Comparison of ENCODE assay signal across 1 cellular context in the genomic region with DNA sequence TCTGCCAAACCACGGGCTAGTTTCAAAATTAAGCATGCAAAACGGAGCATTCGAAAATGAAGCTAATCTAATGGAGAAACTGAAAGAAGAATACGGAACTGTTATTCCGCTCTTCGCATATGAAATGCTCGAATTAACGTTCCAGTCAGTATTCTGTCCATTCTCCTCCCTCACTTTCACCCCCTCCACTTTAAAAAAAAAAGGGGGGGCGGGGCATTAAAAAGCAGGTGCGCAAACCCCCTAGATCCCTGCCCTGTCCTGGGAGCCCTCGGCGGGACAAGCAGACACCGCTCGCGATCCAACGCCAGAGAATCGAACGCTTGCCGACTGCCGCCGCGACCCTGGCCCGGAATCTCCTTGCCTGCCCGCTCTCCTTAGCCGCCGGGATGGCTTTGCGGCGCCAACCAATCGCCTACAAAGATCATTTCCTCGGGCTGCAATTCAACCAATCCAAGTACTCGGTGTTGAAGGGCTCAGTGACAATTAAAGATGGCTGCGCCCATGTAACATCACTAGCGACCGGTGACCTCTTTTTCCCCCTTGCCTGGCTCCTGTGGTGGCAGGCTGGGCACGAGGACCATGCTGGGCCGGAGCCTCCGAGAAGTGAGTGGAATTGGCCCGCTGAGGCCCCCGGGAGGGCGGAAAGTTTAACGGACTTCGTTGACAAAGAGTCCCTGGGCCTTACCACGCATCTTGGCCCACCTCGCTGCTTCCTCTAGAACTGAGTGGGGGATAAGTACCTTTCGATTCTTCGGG.
A peak's percentile ranks its signal among the peaks of the same experiment; 100 is the strongest.
TF ChIP-seq lines count a peak whose summit lies in the region.

A gene with protein sequence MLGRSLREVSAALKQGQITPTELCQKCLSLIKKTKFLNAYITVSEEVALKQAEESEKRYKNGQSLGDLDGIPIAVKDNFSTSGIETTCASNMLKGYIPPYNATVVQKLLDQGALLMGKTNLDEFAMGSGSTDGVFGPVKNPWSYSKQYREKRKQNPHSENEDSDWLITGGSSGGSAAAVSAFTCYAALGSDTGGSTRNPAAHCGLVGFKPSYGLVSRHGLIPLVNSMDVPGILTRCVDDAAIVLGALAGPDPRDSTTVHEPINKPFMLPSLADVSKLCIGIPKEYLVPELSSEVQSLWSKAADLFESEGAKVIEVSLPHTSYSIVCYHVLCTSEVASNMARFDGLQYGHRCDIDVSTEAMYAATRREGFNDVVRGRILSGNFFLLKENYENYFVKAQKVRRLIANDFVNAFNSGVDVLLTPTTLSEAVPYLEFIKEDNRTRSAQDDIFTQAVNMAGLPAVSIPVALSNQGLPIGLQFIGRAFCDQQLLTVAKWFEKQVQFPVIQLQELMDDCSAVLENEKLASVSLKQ (plus strand): TSS at position 476 of the 756 bp plus-strand sequence. CDS start 104 bp downstream, at position 580.
A gene with protein sequence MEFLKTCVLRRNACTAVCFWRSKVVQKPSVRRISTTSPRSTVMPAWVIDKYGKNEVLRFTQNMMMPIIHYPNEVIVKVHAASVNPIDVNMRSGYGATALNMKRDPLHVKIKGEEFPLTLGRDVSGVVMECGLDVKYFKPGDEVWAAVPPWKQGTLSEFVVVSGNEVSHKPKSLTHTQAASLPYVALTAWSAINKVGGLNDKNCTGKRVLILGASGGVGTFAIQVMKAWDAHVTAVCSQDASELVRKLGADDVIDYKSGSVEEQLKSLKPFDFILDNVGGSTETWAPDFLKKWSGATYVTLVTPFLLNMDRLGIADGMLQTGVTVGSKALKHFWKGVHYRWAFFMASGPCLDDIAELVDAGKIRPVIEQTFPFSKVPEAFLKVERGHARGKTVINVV (minus strand): TSS at position 396 of the 756 bp plus-strand sequence. CDS start 477 bp downstream, outside the sequence.

TF ChIP-seq in HepG2, 621 proteins besides CTCF, POLR2A, EP300 and RAD21 (continued from another document and continues in another):
- TF ChIP-seq, protein P1, sequence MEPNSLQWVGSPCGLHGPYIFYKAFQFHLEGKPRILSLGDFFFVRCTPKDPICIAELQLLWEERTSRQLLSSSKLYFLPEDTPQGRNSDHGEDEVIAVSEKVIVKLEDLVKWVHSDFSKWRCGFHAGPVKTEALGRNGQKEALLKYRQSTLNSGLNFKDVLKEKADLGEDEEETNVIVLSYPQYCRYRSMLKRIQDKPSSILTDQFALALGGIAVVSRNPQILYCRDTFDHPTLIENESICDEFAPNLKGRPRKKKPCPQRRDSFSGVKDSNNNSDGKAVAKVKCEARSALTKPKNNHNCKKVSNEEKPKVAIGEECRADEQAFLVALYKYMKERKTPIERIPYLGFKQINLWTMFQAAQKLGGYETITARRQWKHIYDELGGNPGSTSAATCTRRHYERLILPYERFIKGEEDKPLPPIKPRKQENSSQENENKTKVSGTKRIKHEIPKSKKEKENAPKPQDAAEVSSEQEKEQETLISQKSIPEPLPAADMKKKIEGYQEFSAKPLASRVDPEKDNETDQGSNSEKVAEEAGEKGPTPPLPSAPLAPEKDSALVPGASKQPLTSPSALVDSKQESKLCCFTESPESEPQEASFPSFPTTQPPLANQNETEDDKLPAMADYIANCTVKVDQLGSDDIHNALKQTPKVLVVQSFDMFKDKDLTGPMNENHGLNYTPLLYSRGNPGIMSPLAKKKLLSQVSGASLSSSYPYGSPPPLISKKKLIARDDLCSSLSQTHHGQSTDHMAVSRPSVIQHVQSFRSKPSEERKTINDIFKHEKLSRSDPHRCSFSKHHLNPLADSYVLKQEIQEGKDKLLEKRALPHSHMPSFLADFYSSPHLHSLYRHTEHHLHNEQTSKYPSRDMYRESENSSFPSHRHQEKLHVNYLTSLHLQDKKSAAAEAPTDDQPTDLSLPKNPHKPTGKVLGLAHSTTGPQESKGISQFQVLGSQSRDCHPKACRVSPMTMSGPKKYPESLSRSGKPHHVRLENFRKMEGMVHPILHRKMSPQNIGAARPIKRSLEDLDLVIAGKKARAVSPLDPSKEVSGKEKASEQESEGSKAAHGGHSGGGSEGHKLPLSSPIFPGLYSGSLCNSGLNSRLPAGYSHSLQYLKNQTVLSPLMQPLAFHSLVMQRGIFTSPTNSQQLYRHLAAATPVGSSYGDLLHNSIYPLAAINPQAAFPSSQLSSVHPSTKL (CRISPR knock-in tag; IDR thresholded peaks at IDR 0.05), result peak; percentile 7; the same call in 1 of the 2 replicates
- TF ChIP-seq MTA3 (CRISPR knock-in tag; IDR thresholded peaks at IDR 0.05) (no peak), IKZF4 (CRISPR knock-in tag; IDR thresholded peaks at IDR 0.05; ENCODE audit: borderline replicate concordance, low read depth, not compliant biosample characterization) (no peak), RBAK (CRISPR knock-in tag; IDR thresholded peaks at IDR 0.05) (no peak), AGO1 (IDR thresholded peaks at IDR 0.05; ENCODE audit: low read depth, low read length, poor library complexity, severe bottlenecking) (no peak), ETV5 (CRISPR knock-in tag; IDR thresholded peaks at IDR 0.05; ENCODE audit: borderline replicate concordance) (no peak), ZNF484 (CRISPR knock-in tag; IDR thresholded peaks at IDR 0.05; ENCODE audit: borderline replicate concordance, low read depth) (no peak), NRL (CRISPR knock-in tag; IDR thresholded peaks at IDR 0.05; ENCODE audit: borderline replicate concordance) (peak; percentile 57; the same call in 1 of the 2 replicates), XRCC5 (optimal IDR thresholded peaks at IDR 0.05; ENCODE audit: low read length) (no peak), ATF7 (IDR thresholded peaks at IDR 0.05) (no peak), ATF7 (CRISPR knock-in tag; IDR thresholded peaks at IDR 0.05) (no peak), SP4 (CRISPR knock-in tag; IDR thresholded peaks at IDR 0.05) (no peak), ZNF644 (CRISPR knock-in tag; IDR thresholded peaks at IDR 0.05; ENCODE audit: low read depth) (no peak), NFRKB (IDR thresholded peaks at IDR 0.05) (no peak; the same call in none of the 2 replicates), HMG20B (CRISPR knock-in tag; conservative IDR thresholded peaks at IDR 0.05) (no peak), NFE2 (CRISPR knock-in tag; IDR thresholded peaks at IDR 0.05) (no peak), ZFY (CRISPR knock-in tag; IDR thresholded peaks at IDR 0.05) (peak; percentile 97), TOPORS (CRISPR knock-in tag; IDR thresholded peaks at IDR 0.05) (no peak), ISL2 (CRISPR knock-in tag; IDR thresholded peaks at IDR 0.05) (peak; percentile 57; the same call in 1 of the 2 replicates), TCF12 (IDR thresholded peaks at IDR 0.05) (no peak), TCF12 (CRISPR knock-in tag; IDR thresholded peaks at IDR 0.05) (no peak)
- TF ChIP-seq, protein P2, sequence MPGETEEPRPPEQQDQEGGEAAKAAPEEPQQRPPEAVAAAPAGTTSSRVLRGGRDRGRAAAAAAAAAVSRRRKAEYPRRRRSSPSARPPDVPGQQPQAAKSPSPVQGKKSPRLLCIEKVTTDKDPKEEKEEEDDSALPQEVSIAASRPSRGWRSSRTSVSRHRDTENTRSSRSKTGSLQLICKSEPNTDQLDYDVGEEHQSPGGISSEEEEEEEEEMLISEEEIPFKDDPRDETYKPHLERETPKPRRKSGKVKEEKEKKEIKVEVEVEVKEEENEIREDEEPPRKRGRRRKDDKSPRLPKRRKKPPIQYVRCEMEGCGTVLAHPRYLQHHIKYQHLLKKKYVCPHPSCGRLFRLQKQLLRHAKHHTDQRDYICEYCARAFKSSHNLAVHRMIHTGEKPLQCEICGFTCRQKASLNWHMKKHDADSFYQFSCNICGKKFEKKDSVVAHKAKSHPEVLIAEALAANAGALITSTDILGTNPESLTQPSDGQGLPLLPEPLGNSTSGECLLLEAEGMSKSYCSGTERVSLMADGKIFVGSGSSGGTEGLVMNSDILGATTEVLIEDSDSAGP (CRISPR knock-in tag; IDR thresholded peaks at IDR 0.05; ENCODE audit: borderline replicate concordance), result peak; percentile 69; the same call in 1 of the 2 replicates
- TF ChIP-seq, protein P3, sequence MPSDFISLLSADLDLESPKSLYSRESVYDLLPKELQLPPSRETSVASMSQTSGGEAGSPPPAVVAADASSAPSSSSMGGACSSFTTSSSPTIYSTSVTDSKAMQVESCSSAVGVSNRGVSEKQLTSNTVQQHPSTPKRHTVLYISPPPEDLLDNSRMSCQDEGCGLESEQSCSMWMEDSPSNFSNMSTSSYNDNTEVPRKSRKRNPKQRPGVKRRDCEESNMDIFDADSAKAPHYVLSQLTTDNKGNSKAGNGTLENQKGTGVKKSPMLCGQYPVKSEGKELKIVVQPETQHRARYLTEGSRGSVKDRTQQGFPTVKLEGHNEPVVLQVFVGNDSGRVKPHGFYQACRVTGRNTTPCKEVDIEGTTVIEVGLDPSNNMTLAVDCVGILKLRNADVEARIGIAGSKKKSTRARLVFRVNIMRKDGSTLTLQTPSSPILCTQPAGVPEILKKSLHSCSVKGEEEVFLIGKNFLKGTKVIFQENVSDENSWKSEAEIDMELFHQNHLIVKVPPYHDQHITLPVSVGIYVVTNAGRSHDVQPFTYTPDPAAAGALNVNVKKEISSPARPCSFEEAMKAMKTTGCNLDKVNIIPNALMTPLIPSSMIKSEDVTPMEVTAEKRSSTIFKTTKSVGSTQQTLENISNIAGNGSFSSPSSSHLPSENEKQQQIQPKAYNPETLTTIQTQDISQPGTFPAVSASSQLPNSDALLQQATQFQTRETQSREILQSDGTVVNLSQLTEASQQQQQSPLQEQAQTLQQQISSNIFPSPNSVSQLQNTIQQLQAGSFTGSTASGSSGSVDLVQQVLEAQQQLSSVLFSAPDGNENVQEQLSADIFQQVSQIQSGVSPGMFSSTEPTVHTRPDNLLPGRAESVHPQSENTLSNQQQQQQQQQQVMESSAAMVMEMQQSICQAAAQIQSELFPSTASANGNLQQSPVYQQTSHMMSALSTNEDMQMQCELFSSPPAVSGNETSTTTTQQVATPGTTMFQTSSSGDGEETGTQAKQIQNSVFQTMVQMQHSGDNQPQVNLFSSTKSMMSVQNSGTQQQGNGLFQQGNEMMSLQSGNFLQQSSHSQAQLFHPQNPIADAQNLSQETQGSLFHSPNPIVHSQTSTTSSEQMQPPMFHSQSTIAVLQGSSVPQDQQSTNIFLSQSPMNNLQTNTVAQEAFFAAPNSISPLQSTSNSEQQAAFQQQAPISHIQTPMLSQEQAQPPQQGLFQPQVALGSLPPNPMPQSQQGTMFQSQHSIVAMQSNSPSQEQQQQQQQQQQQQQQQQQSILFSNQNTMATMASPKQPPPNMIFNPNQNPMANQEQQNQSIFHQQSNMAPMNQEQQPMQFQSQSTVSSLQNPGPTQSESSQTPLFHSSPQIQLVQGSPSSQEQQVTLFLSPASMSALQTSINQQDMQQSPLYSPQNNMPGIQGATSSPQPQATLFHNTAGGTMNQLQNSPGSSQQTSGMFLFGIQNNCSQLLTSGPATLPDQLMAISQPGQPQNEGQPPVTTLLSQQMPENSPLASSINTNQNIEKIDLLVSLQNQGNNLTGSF (CRISPR knock-in tag; IDR thresholded peaks at IDR 0.05), result no peak
- TF ChIP-seq, protein P4, sequence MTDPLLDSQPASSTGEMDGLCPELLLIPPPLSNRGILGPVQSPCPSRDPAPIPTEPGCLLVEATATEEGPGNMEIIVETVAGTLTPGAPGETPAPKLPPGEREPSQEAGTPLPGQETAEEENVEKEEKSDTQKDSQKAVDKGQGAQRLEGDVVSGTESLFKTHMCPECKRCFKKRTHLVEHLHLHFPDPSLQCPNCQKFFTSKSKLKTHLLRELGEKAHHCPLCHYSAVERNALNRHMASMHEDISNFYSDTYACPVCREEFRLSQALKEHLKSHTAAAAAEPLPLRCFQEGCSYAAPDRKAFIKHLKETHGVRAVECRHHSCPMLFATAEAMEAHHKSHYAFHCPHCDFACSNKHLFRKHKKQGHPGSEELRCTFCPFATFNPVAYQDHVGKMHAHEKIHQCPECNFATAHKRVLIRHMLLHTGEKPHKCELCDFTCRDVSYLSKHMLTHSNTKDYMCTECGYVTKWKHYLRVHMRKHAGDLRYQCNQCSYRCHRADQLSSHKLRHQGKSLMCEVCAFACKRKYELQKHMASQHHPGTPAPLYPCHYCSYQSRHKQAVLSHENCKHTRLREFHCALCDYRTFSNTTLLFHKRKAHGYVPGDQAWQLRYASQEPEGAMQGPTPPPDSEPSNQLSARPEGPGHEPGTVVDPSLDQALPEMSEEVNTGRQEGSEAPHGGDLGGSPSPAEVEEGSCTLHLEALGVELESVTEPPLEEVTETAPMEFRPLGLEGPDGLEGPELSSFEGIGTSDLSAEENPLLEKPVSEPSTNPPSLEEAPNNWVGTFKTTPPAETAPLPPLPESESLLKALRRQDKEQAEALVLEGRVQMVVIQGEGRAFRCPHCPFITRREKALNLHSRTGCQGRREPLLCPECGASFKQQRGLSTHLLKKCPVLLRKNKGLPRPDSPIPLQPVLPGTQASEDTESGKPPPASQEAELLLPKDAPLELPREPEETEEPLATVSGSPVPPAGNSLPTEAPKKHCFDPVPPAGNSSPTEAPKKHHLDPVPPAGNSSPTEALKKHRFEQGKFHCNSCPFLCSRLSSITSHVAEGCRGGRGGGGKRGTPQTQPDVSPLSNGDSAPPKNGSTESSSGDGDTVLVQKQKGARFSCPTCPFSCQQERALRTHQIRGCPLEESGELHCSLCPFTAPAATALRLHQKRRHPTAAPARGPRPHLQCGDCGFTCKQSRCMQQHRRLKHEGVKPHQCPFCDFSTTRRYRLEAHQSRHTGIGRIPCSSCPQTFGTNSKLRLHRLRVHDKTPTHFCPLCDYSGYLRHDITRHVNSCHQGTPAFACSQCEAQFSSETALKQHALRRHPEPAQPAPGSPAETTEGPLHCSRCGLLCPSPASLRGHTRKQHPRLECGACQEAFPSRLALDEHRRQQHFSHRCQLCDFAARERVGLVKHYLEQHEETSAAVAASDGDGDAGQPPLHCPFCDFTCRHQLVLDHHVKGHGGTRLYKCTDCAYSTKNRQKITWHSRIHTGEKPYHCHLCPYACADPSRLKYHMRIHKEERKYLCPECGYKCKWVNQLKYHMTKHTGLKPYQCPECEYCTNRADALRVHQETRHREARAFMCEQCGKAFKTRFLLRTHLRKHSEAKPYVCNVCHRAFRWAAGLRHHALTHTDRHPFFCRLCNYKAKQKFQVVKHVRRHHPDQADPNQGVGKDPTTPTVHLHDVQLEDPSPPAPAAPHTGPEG (CRISPR knock-in tag; IDR thresholded peaks at IDR 0.05), result peak; percentile 25; the same call in 1 of the 2 replicates
